Comparison of ENCODE assay signal across 8 cellular contexts in genomic region chr1:247390116-247390791, GRCh38. TPM values are rescaled to one million over a fixed set of nuclear protein-coding genes. Genes with fewer than 3 reads are reported as not detected.
DNase-seq lines count a peak whose midpoint lies in the region; ATAC-seq and TF ChIP-seq lines count a peak whose summit lies in the region.

No MANE protein-coding gene starts in this region.

- H3K4me3 Mint-ChIP-seq in activated naive CD4-positive, alpha-beta T cell treated with anti-CD3 and anti-CD28 coated beads for 36 hours: no peak overlapping the region
- H3K4me3 Mint-ChIP-seq in type B pancreatic cell: no peak overlapping the region

- H3K27me3 Mint-ChIP-seq in activated naive CD4-positive, alpha-beta T cell treated with anti-CD3 and anti-CD28 coated beads for 36 hours (ENCODE audit: low read depth): peaks cover 7% of the 10 kb centered on the region
- peaks cover 18% of the 10 kb centered on the region for H3K27me3 Mint-ChIP-seq in type B pancreatic cell

- no peak overlapping the region for H3K27ac Mint-ChIP-seq in activated naive CD4-positive, alpha-beta T cell treated with anti-CD3 and anti-CD28 coated beads for 36 hours
- H3K27ac Mint-ChIP-seq in type B pancreatic cell: no peak overlapping the region

- peak; percentile 100 for ATAC-seq in HG02623 (IDR thresholded peaks at IDR 0.05; ENCODE audit: unreplicated experiment)

- peaks cover 17% of the 10 kb centered on the region for H3K4me1 Mint-ChIP-seq in activated naive CD4-positive, alpha-beta T cell treated with anti-CD3 and anti-CD28 coated beads for 36 hours (ENCODE audit: low read depth)
- H3K4me1 Mint-ChIP-seq in type B pancreatic cell (ENCODE audit: unreplicated experiment): peaks cover 6% of the 10 kb centered on the region

- H3K9me3 ChIP-seq in SK-N-MC (ENCODE audit: low read depth, low read length): no peaks in the 10 kb centered on the region

- CTCF ChIA-PET in activated naive CD4-positive, alpha-beta T cell treated with anti-CD3 and anti-CD28 coated beads for 36 hours (lab: Charles Lee): interaction anchor here (0.5 to 4.1 kb wide), 23 partner anchors 10 to 323 kb away, joined by 3 to 47 read pairs (median 4); partner anchors contain the start of gene NLRP3

- H3K27ac ChIP-seq in SK-N-MC: 0 out of 2 replicates have a peak overlapping the region, but pooled peaks have one; percentile 22

- no peaks in the 10 kb centered on the region for H3K36me3 ChIP-seq in SK-N-MC (ENCODE audit: insufficient read depth, low read length)

- DNase-seq in NCI-H1048 (lab: John Stamatoyannopoulos, UW) (peak; percentile 81), SK-N-MC (ENCODE audit: low read depth, low spot score) (peak; percentile 60), head of caudate nucleus (peak; percentile 49 to 93 (median 84)), posterior vena cava (ENCODE audit: low spot score) (peak; percentile 89), type B pancreatic cell (ENCODE audit: extremely low spot score, unreplicated experiment) (peak; percentile 76)
- peak; percentile 91 for DNase-seq in activated naive CD4-positive, alpha-beta T cell treated with anti-CD3 and anti-CD28 coated beads for 36 hours

- TF ChIP-seq CTCF in GM12874 (IDR thresholded peaks at IDR 0.05; ENCODE audit: insufficient read depth, low read depth, low read length) (peak; percentile 87), type B pancreatic cell (conservative IDR thresholded peaks at IDR 0.05) (peak; percentile 93)

- intact Hi-C loops in activated naive CD4-positive, alpha-beta T cell treated with anti-CD3 and anti-CD28 coated beads for 36 hours (cut with micrococcal nuclease): loop anchor here (1.0 kb wide), 4 partner anchors 18 to 186 kb away; no protein-coding TSS in a partner anchor
- intact Hi-C loops in head of caudate nucleus (cut with DNase I) (loop anchor here (5.0 kb wide), 1 partner anchor 57 kb away; no protein-coding TSS in a partner anchor), posterior vena cava (cut with DNase I) (loop anchor here in 1 of 2 donors (10.0 kb wide), 1 partner anchor 95 kb away; no protein-coding TSS in a partner anchor)

- H3K4me3 ChIP-seq in SK-N-MC: peak overlapping the region; percentile 68

- H3K36me3 Mint-ChIP-seq in activated naive CD4-positive, alpha-beta T cell treated with anti-CD3 and anti-CD28 coated beads for 36 hours (ENCODE audit: low read depth): no peaks in the 10 kb centered on the region
- no peaks in the 10 kb centered on the region for H3K36me3 Mint-ChIP-seq in type B pancreatic cell

- H3K9ac ChIP-seq in SK-N-MC (ENCODE audit: insufficient read length): peak overlapping the region; percentile 56

- H3K9me3 Mint-ChIP-seq in activated naive CD4-positive, alpha-beta T cell treated with anti-CD3 and anti-CD28 coated beads for 36 hours: no peaks in the 10 kb centered on the region
- H3K9me3 Mint-ChIP-seq in type B pancreatic cell: peaks cover 3% of the 10 kb centered on the region

RNA-seq across cellular contexts. Expression of gene NLRP3, which starts 25.7 kb away (rescaled TPM):
- under 1 TPM in 1 of 2 experiments, not detected in 1; 0.20 TPM for total RNA-seq in activated naive CD4-positive, alpha-beta T cell treated with anti-CD3 and anti-CD28 coated beads for 36 hours
- total RNA-seq in posterior vena cava: 1 to 10 TPM; 3.0 to 3.1 TPM
- total RNA-seq in type B pancreatic cell (ENCODE audit: low replicate concordance): not detected in 2 replicates

RNA-seq across cellular contexts. Expression of gene ZNF496, which starts 58.6 kb away (rescaled TPM):
- total RNA-seq in activated naive CD4-positive, alpha-beta T cell treated with anti-CD3 and anti-CD28 coated beads for 36 hours: 10 to 100 TPM in 1 of 2 experiments, 1 to 10 TPM in 1; 9.8 to 10.6 TPM
- total RNA-seq in posterior vena cava (10 to 100 TPM; 18.8 to 19.3 TPM), type B pancreatic cell (ENCODE audit: low replicate concordance) (24.3 and 47.1 TPM in 2 replicates)

Comparison
In these comparisons a context has a peak if more than half of its experiments do, and no peak if none do; other contexts are left out.
1. Peak in every context shown above with its lines: DNase-seq, ATAC-seq, H3K4me3 ChIP-seq and H3K27ac ChIP-seq.